ENCODE assay signal across 20 cellular contexts in the genomic region with DNA sequence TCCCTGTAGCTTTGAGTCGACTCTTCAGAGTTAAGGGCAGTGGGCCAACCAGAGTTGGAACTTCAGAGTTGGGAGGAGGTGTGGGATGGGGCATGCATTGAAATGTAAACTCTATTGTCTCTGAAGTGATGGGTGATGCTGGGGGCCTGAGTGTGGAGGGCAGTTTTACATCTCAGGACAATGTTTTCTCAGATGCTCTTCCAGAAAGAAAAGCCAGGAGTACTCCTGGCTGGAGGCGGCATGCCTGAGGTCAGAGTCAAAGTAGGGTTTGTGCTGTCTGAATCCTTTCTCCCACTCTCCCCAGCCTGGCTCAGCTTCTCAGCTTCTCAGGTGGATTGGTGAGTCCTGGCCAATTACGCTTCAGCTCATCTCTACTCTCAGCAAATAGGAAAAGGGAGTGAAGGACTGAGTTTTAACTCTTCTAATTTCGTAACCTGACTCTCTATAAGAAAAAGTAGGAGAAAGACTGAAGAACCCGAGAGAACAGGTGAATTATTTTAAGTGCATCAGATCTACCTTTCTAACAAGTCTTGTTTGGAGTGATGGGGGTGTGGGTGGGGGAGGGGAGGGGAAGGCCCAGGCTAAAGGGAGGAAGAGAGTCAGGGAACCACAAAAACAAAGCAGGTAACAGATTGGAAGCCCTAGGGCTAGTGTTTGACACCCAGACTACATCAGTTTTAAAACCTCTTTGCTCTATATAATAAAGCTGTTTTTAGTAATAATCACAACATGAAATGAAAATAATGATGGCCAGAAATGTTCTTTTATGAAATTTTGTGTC.
DNase-seq lines count a peak whose midpoint lies in the region; FAIRE-seq and TF ChIP-seq lines count a peak whose summit lies in the region.
"Had no signal": no experiment of that assay in that cellular context is flagged by ENCODE, and none has a peak within 500 bp of the region (broad histone marks: within the 10 kb centered on the region; RNA-seq: fewer than 3 reads in every experiment).

No MANE protein-coding gene starts in this region.

- H2BK20ac ChIP-seq in H1 (ENCODE audit: low read length), result no peak overlapping the region

- peak overlapping the region in 2 of 4 experiments; percentile 10 to 50; a peak in 3 of 7 replicates for H3K9ac ChIP-seq in H1 (replicated peaks in 1 of 4; ENCODE audit: extremely low read depth in 1 of 4, low read depth in 3 of 4, low read length in 3 of 4)
- peak overlapping the region; percentile 40 for H3K9ac ChIP-seq in iPS-18a (ENCODE audit: low read length)

- no peaks in the 10 kb centered on the region for H4K20me1 ChIP-seq in H1 (replicated peaks in 1 of 2; ENCODE audit: control insufficient read depth in 1 of 2, insufficient read depth in 2 of 2, low read length in 2 of 2)

- no peak overlapping the region for H2BK120ac ChIP-seq in H1 (replicated peaks; ENCODE audit: low read depth, low read length)

- peak; percentile 68 for FAIRE-seq in H1 (lab: Jason Lieb, UNC)
- FAIRE-seq: GM12878, HTR-8/SVneo, RCC 7860 had no signal

- H3K36me3 ChIP-seq in H1 (ENCODE audit: control insufficient read depth in 2 of 4, insufficient read depth in 4 of 4, low read length in 3 of 4) (peaks cover 0 to 7% (median 3%) of the 10 kb centered on the region in 4 experiments; a peak in 1 of 8 replicates), iPS-18a (ENCODE audit: control insufficient read depth, low read depth, low read length) (peaks cover 5% of the 10 kb centered on the region)

- no peaks in the 10 kb centered on the region for H3K36me3 Mint-ChIP-seq in activated CD4-positive, alpha-beta T cell treated with anti-CD3 and anti-CD28 coated beads, Interleukin-2, amount 10 ng/mL, durations not matched to agents 7 days and 5 days (ENCODE audit: low read depth)
- no peaks in the 10 kb centered on the region for H3K36me3 Mint-ChIP-seq in progenitor cell of endocrine pancreas (ENCODE audit: insufficient read depth)

- H3K23me2 ChIP-seq in H1 (ENCODE audit: low read depth, low read length), result peaks cover 1% of the 10 kb centered on the region; the same call in 1 of the 2 replicates

- H3K9me3 ChIP-seq in H1 (ENCODE audit: insufficient read depth in 2 of 2, low read depth in 1 of 2, low read length in 1 of 2) (no peaks in the 10 kb centered on the region), iPS-18a (ENCODE audit: control insufficient read depth, low read depth, low read length) (no peaks in the 10 kb centered on the region)

- H3K4me2 ChIP-seq in H1 (ENCODE audit: insufficient read depth in 1 of 2, low read depth in 2 of 2, low read length in 2 of 2), result peak overlapping the region; percentile 61 to 73

- no peak overlapping the region for H2BK12ac ChIP-seq in H1 (ENCODE audit: low read depth, low read length)

- H2AK5ac ChIP-seq in H1 (ENCODE audit: low read depth, low read length), result no peak overlapping the region

- no peak overlapping the region for H3K14ac ChIP-seq in H1 (ENCODE audit: insufficient read length)

- peak overlapping the region; percentile 53 for H3K27ac ChIP-seq in H1 (ENCODE audit: low read depth, low read length)
- peak overlapping the region; percentile 55 for H3K27ac ChIP-seq in iPS-18a (ENCODE audit: low read length)
- H3K27ac ChIP-seq: 22Rv1 had no signal

- no peak overlapping the region for H3K4ac ChIP-seq in H1 (replicated peaks; ENCODE audit: insufficient read length, low read depth, low read length)

- POLR2A ChIA-PET in activated CD4-positive, alpha-beta T cell treated with anti-CD3 and anti-CD28 coated beads, Interleukin-2, amount 10 ng/mL, durations not matched to agents 7 days and 5 days (lab: Charles Lee), result no interaction called here
- POLR2A ChIA-PET in H1 (lab: Charles Lee; ENCODE audit: partially characterized antibody), result interaction anchor here (0.7 to 3.3 kb wide), 31 partner anchors 8 to 636 kb away, joined by 3 to 27 read pairs (median 5); no protein-coding TSS in a partner anchor

- H3K4me3 ChIP-seq in H1 (ENCODE audit: extremely low read depth in 1 of 4, insufficient read depth in 2 of 4, low read depth in 3 of 4, low read length in 4 of 4) (peak overlapping the region; percentile 23 to 63 (median 57); a peak in 7 of 8 replicates), iPS-18a (ENCODE audit: low read length) (peak overlapping the region; percentile 74)
- H3K4me3 ChIP-seq: GM12878 had no signal

- peak overlapping the region; percentile 4; the same call in 1 of the 2 replicates for H3K18ac ChIP-seq in H1 (ENCODE audit: extremely low read depth, low read length)

- H4K5ac ChIP-seq in H1 (ENCODE audit: insufficient read length, low read depth, low read length), result peak overlapping the region; percentile 87

- no peak overlapping the region for H3K4me3 Mint-ChIP-seq in activated CD4-positive, alpha-beta T cell treated with anti-CD3 and anti-CD28 coated beads, Interleukin-2, amount 10 ng/mL, durations not matched to agents 7 days and 5 days
- no peak overlapping the region for H3K4me3 Mint-ChIP-seq in progenitor cell of endocrine pancreas (ENCODE audit: low read depth)
- H3K4me3 Mint-ChIP-seq: B cell had no signal

- 6% methylated on average over 5 of the region's 5 CpGs; no CpG with 5 or more reads in 1 of the 2 experiments for WGBS in H1 (ENCODE audit: extremely low coverage in 1 of 2, insufficient coverage in 1 of 2, insufficient read length in 1 of 2, insufficient replicate concordance in 2 of 2, low coverage in 1 of 2, low lambda C conversion rate in 2 of 2, missing lambda C conversion rate in 1 of 2), 2 experiments

- H3K9me3 Mint-ChIP-seq in activated CD4-positive, alpha-beta T cell treated with anti-CD3 and anti-CD28 coated beads, Interleukin-2, amount 10 ng/mL, durations not matched to agents 7 days and 5 days, result no peaks in the 10 kb centered on the region
- H3K9me3 Mint-ChIP-seq in progenitor cell of endocrine pancreas (ENCODE audit: low read depth), result no peaks in the 10 kb centered on the region

- H3K4me1 Mint-ChIP-seq in activated CD4-positive, alpha-beta T cell treated with anti-CD3 and anti-CD28 coated beads, Interleukin-2, amount 10 ng/mL, durations not matched to agents 7 days and 5 days, result no peaks in the 10 kb centered on the region
- H3K4me1 Mint-ChIP-seq in progenitor cell of endocrine pancreas (ENCODE audit: low read depth), result peaks cover 9% of the 10 kb centered on the region
- H3K4me1 Mint-ChIP-seq: B cell had no signal

- H3K27me3 Mint-ChIP-seq in activated CD4-positive, alpha-beta T cell treated with anti-CD3 and anti-CD28 coated beads, Interleukin-2, amount 10 ng/mL, durations not matched to agents 7 days and 5 days, result no peaks in the 10 kb centered on the region
- H3K27me3 Mint-ChIP-seq in progenitor cell of endocrine pancreas, result peaks cover 67% of the 10 kb centered on the region
- H3K27me3 Mint-ChIP-seq: B cell had no signal

- peaks cover 4% of the 10 kb centered on the region; the same call in 1 of the 2 replicates for H3K79me1 ChIP-seq in H1 (ENCODE audit: low read depth, low read length)

- no peak for DNase-seq in activated CD4-positive, alpha-beta T cell treated with anti-CD3 and anti-CD28 coated beads, Interleukin-2, amount 10 ng/mL, durations not matched to agents 7 days and 5 days
- no peak for DNase-seq in activated CD4-positive, alpha-beta T cell treated with anti-CD3 and anti-CD28 coated beads, Interleukin-2, amount 50 U/mL, for 48 hours
- DNase-seq in H1 (ENCODE audit: low read depth in 1 of 2, low spot score in 2 of 2) (peak in 1 of 2 experiments; percentile 75), progenitor cell of endocrine pancreas (ENCODE audit: low spot score, unreplicated experiment) (no peak), dermis blood vessel endothelial cell (no peak), midbrain (lab: John Stamatoyannopoulos, UW) (no peak)
- no peak for DNase-seq in activated CD8-positive, alpha-beta memory T cell treated with anti-CD3 and anti-CD28 coated beads, Interleukin-2, amount 50 U/mL, for 48 hours
- DNase-seq: COR-L47, DMS 273 treated with DMSO at 0.1 percent for 48 hours, KBM-7, NCI-H1105 treated with DMSO at 0.1 percent for 48 hours, NCI-H1694, NCI-H2081 treated with DMSO at 0.1 percent for 48 hours, SW 1271 had no signal

- H2BK15ac ChIP-seq in H1 (ENCODE audit: low read length), result no peak overlapping the region

- CTCF ChIA-PET in activated CD4-positive, alpha-beta T cell treated with anti-CD3 and anti-CD28 coated beads, Interleukin-2, amount 10 ng/mL, durations not matched to agents 7 days and 5 days (lab: Charles Lee), result interaction anchor here (1.0 to 1.5 kb wide), 6 partner anchors 9 to 22 kb away, joined by 3 to 5 read pairs (median 3); no protein-coding TSS in a partner anchor
- CTCF ChIA-PET in H1 (lab: Charles Lee; ENCODE audit: partially characterized antibody), result interaction anchor here (0.6 to 2.4 kb wide), 9 partner anchors 12 to 1573 kb away, joined by 3 to 12 read pairs (median 3); no protein-coding TSS in a partner anchor

- no peaks in the 10 kb centered on the region for H3K27me3 ChIP-seq in H1 (replicated peaks in 1 of 4; ENCODE audit: control insufficient read depth in 3 of 4, extremely low read depth in 1 of 4, insufficient read depth in 3 of 4, low read length in 3 of 4)
- no peaks in the 10 kb centered on the region for H3K27me3 ChIP-seq in iPS-18a (ENCODE audit: control insufficient read depth, insufficient read depth, low read length)

- TF ChIP-seq CTCF in H1 (IDR thresholded peaks at IDR 0.05; ENCODE audit: control extremely low read depth in 1 of 3, insufficient read depth in 1 of 3, low read depth in 1 of 3, low read length in 3 of 3) (no peak), progenitor cell of endocrine pancreas (IDR thresholded peaks at IDR 0.05; ENCODE audit: unreplicated experiment) (no peak)

- peak overlapping the region; percentile 79; the same call in 1 of the 2 replicates for H2BK5ac ChIP-seq in H1 (ENCODE audit: low read depth, low read length)

- no peak for TF ChIP-seq EP300 in H1 (IDR thresholded peaks at IDR 0.05; ENCODE audit: borderline replicate concordance in 1 of 2, low read depth in 2 of 2, low read length in 2 of 2)

- no peak overlapping the region for H3K23ac ChIP-seq in H1 (ENCODE audit: insufficient read length)

- peak; percentile 69 to 79 for TF ChIP-seq POLR2A in H1 (IDR thresholded peaks at IDR 0.05; ENCODE audit: control extremely low read depth in 1 of 2, low read depth in 2 of 2, low read length in 2 of 2)

- peaks cover 3 to 28% (median 21%) of the 10 kb centered on the region in 4 experiments for H3K4me1 ChIP-seq in H1 (replicated peaks in 1 of 4; ENCODE audit: control insufficient read depth in 3 of 4, insufficient read depth in 4 of 4, low read length in 3 of 4)
- peaks cover 26% of the 10 kb centered on the region for H3K4me1 ChIP-seq in iPS-18a (ENCODE audit: control insufficient read depth, low read depth, low read length)

- TF ChIP-seq RAD21 in H1 (IDR thresholded peaks at IDR 0.05 in 1 of 2, conservative IDR thresholded peaks at IDR 0.05 in 1 of 2; ENCODE audit: low read depth in 2 of 2, low read length in 2 of 2), result peak; percentile 2 to 3; a peak in 1 of 4 replicates

- no peak overlapping the region for H4K8ac ChIP-seq in H1 (ENCODE audit: extremely low read depth, insufficient read depth, low read length)

- H4K91ac ChIP-seq in H1 (replicated peaks; ENCODE audit: insufficient read length, low read length), result no peak overlapping the region

- no peak overlapping the region for H2AFZ ChIP-seq in H1 (ENCODE audit: low read length)

- H3K79me2 ChIP-seq in H1 (ENCODE audit: control insufficient read depth in 1 of 2, insufficient read depth in 2 of 2, low read length in 2 of 2), result peaks cover 3 to 70% of the 10 kb centered on the region in 2 experiments; a peak in 3 of 4 replicates

- H3K56ac ChIP-seq in H1 (replicated peaks; ENCODE audit: insufficient read length, low read depth, low read length), result no peak overlapping the region

- peak overlapping the region; percentile 14 for H3K27ac Mint-ChIP-seq in activated CD4-positive, alpha-beta T cell treated with anti-CD3 and anti-CD28 coated beads, Interleukin-2, amount 10 ng/mL, durations not matched to agents 7 days and 5 days
- no peak overlapping the region for H3K27ac Mint-ChIP-seq in progenitor cell of endocrine pancreas
- H3K27ac Mint-ChIP-seq: B cell had no signal
